In genomic region chr11:119594639-119595249, GRCh38 we compare ENCODE assay signal across 12 cellular contexts.
DNase-seq lines count a peak whose midpoint lies in the region; ATAC-seq lines count a peak whose summit lies in the region.
"Had no signal": no experiment of that assay in that cellular context is flagged by ENCODE, and none has a peak within 500 bp of the region (broad histone marks: within the 10 kb centered on the region; RNA-seq: fewer than 3 reads in every experiment).

No MANE protein-coding gene starts in this region.

- H3K4me1 Mint-ChIP-seq in effector memory CD8-positive, alpha-beta T cell (ENCODE audit: low read depth in 2 of 2) = no peaks in the 10 kb centered on the region
- H3K4me1 Mint-ChIP-seq in activated naive CD4-positive, alpha-beta T cell treated with anti-CD3 and anti-CD28 coated beads for 36 hours (ENCODE audit: low read depth) = peaks cover 6% of the 10 kb centered on the region

- CTCF ChIA-PET in activated naive CD4-positive, alpha-beta T cell treated with anti-CD3 and anti-CD28 coated beads for 36 hours (lab: Charles Lee) = no interaction called here

- no peak overlapping the region for H3K27ac Mint-ChIP-seq in effector memory CD8-positive, alpha-beta T cell
- no peak overlapping the region for H3K27ac Mint-ChIP-seq in activated naive CD4-positive, alpha-beta T cell treated with anti-CD3 and anti-CD28 coated beads for 36 hours
- H3K27ac Mint-ChIP-seq: activated T-cell treated with anti-CD3 and anti-CD28 coated beads, Interleukin-2, amount 50 U/mL, for 72 hours had no signal

- DNase-seq in AG08395 (ENCODE audit: low spot score) = peak; percentile 54
- DNase-seq in HT1080 (ENCODE audit: low read depth) = peak; percentile 77
- peak; percentile 88 for DNase-seq in amniotic epithelial cell (ENCODE audit: low read depth)
- DNase-seq in kidney tubule cell (ENCODE audit: low spot score) = peak; percentile 70
- DNase-seq in effector memory CD8-positive, alpha-beta T cell = no peak
- no peak for DNase-seq in AML-193 (lab: John Stamatoyannopoulos, UW)
- DNase-seq in activated naive CD4-positive, alpha-beta T cell treated with anti-CD3 and anti-CD28 coated beads for 36 hours = no peak
- DNase-seq: activated T-cell treated with anti-CD3 and anti-CD28 coated beads, Interleukin-2, amount 50 U/mL, for 72 hours; midbrain; NCI-H2081 treated with DMSO at 0.1 percent for 48 hours; small intestine had no signal

- H3K27me3 Mint-ChIP-seq in effector memory CD8-positive, alpha-beta T cell = peaks cover 33 to 36% of the 10 kb centered on the region in 2 donors
- peaks cover 4% of the 10 kb centered on the region for H3K27me3 Mint-ChIP-seq in activated naive CD4-positive, alpha-beta T cell treated with anti-CD3 and anti-CD28 coated beads for 36 hours (ENCODE audit: low read depth)

- no peaks in the 10 kb centered on the region for H3K36me3 Mint-ChIP-seq in effector memory CD8-positive, alpha-beta T cell (ENCODE audit: insufficient read depth)
- no peaks in the 10 kb centered on the region for H3K36me3 Mint-ChIP-seq in activated naive CD4-positive, alpha-beta T cell treated with anti-CD3 and anti-CD28 coated beads for 36 hours (ENCODE audit: low read depth)

- intact Hi-C loops in activated naive CD4-positive, alpha-beta T cell treated with anti-CD3 and anti-CD28 coated beads for 36 hours (cut with micrococcal nuclease) = no loop called here

- H3K9me3 Mint-ChIP-seq in effector memory CD8-positive, alpha-beta T cell = no peaks in the 10 kb centered on the region
- H3K9me3 Mint-ChIP-seq in activated naive CD4-positive, alpha-beta T cell treated with anti-CD3 and anti-CD28 coated beads for 36 hours = no peaks in the 10 kb centered on the region

- H3K4me3 Mint-ChIP-seq in effector memory CD8-positive, alpha-beta T cell = no peak overlapping the region
- H3K4me3 Mint-ChIP-seq in activated naive CD4-positive, alpha-beta T cell treated with anti-CD3 and anti-CD28 coated beads for 36 hours = no peak overlapping the region
- H3K4me3 Mint-ChIP-seq: activated T-cell treated with anti-CD3 and anti-CD28 coated beads, Interleukin-2, amount 50 U/mL, for 72 hours had no signal

- ATAC-seq in effector memory CD8-positive, alpha-beta T cell (replicated peaks) = no peak
- no peak for ATAC-seq in GM21528 (IDR thresholded peaks at IDR 0.05; ENCODE audit: low FRiP score, unreplicated experiment)
- ATAC-seq: activated T-cell treated with anti-CD3 and anti-CD28 coated beads, Interleukin-2, amount 50 U/mL, for 72 hours had no signal

Comparison
In these comparisons a context has a peak if more than half of its experiments do, and no peak if none do; other contexts are left out.
1. DNase-seq: peak in AG08395 (single experiment), HT1080 (single experiment), amniotic epithelial cell (single experiment) and kidney tubule cell (single experiment); none in effector memory CD8-positive, alpha-beta T cell (0 of 3), AML-193 (0 of 2) and activated naive CD4-positive, alpha-beta T cell treated with anti-CD3 and anti-CD28 coated beads for 36 hours (single experiment).